In genomic region chr2:69948963-69949645, GRCh38 we compare ENCODE assay signal across 14 cellular contexts.
"Had no signal": no experiment of that assay in that cellular context is flagged by ENCODE, and none has a peak within 500 bp of the region (broad histone marks: within the 10 kb centered on the region; RNA-seq: fewer than 3 reads in every experiment).

No MANE protein-coding gene starts in this region.

- H3K4me1 ChIP-seq: pancreas, uterus had no signal

- H3K27me3 ChIP-seq: pancreas, tibial nerve, uterus had no signal

- H3K4me3 Mint-ChIP-seq: activated naive CD8-positive, alpha-beta T cell treated with anti-CD3 and anti-CD28 coated beads for 36 hours; mesothelial cell of epicardium; stimulated activated naive B cell treated with anti-CD40 and anti-IgM and Interleukin-4, amounts not matched to agents 10 μg/mL and 1 μg/mL and 100 μg/mL, for 72 hours had no signal

- H3K36me3 ChIP-seq: lower lobe of right lung, pancreas, tibial nerve, uterus had no signal

- H3K27me3 Mint-ChIP-seq: activated naive CD8-positive, alpha-beta T cell treated with anti-CD3 and anti-CD28 coated beads for 36 hours had no signal

- DNase-seq: activated CD4-positive, alpha-beta T cell treated with anti-CD3 and anti-CD28 coated beads, Interleukin-2, amount 50 U/mL, for 1 hour; activated naive CD8-positive, alpha-beta T cell treated with anti-CD3 and anti-CD28 coated beads for 36 hours; effector memory CD4-positive, alpha-beta T cell; foreskin melanocyte; left cardiac atrium; lower lobe of right lung; stimulated activated CD4-positive, alpha-beta T cell treated with anti-CD3 and anti-CD28 coated beads, Interleukin-2, amount 100 ng/mL, for 48 hours; stimulated activated naive B cell treated with anti-CD40 and anti-IgM and Interleukin-4, amounts not matched to agents 10 μg/mL and 1 μg/mL and 100 μg/mL, for 72 hours; T-helper 9 cell; uterus had no signal

- H3K4me3 ChIP-seq: lower lobe of right lung, tibial nerve, uterus had no signal

- H3K9me3 ChIP-seq: lower lobe of right lung, pancreas, tibial nerve, uterus had no signal

- H3K27ac ChIP-seq: lower lobe of right lung, pancreas, tibial nerve, uterus had no signal

- H3K4me1 Mint-ChIP-seq: mesothelial cell of epicardium had no signal

- H3K27ac Mint-ChIP-seq: activated naive CD8-positive, alpha-beta T cell treated with anti-CD3 and anti-CD28 coated beads for 36 hours; mesothelial cell of epicardium; stimulated activated naive B cell treated with anti-CD40 and anti-IgM and Interleukin-4, amounts not matched to agents 10 μg/mL and 1 μg/mL and 100 μg/mL, for 72 hours had no signal

- ATAC-seq: activated CD4-positive, CD25-positive, alpha-beta regulatory T cell treated with anti-CD3 and anti-CD28 coated beads, Interleukin-2, amount 50 U/mL, for 24 hours; lower lobe of right lung; stimulated activated naive B cell treated with anti-CD40 and anti-IgM and Interleukin-4, amounts not matched to agents 10 μg/mL and 1 μg/mL and 100 μg/mL, for 72 hours had no signal

- H3K9me3 Mint-ChIP-seq: mesothelial cell of epicardium; stimulated activated naive B cell treated with anti-CD40 and anti-IgM and Interleukin-4, amounts not matched to agents 10 μg/mL and 1 μg/mL and 100 μg/mL, for 72 hours had no signal

- H3K36me3 Mint-ChIP-seq: activated naive CD8-positive, alpha-beta T cell treated with anti-CD3 and anti-CD28 coated beads for 36 hours; mesothelial cell of epicardium had no signal
